In genomic region chr11:36023922-36024321, GRCh38 we compare ENCODE assay signal across 22 cellular contexts.
DNase-seq lines count a peak whose midpoint lies in the region; ATAC-seq, FAIRE-seq and TF ChIP-seq lines count a peak whose summit lies in the region.
"Had no signal": no experiment of that assay in that cellular context is flagged by ENCODE, and none has a peak within 500 bp of the region (broad histone marks: within the 10 kb centered on the region; RNA-seq: fewer than 3 reads in every experiment).

No MANE protein-coding gene starts in this region.

- H3K9ac ChIP-seq in BLaER1 treated with 17β-estradiol and CSF1 and Interleukin-3, amounts not matched to agents 10 nM and 100 nM: no peak overlapping the region
- H3K9ac ChIP-seq in PC-3 (ENCODE audit: low read length) (no peak overlapping the region), keratinocyte (ENCODE audit: control insufficient read depth, extremely low read depth, insufficient read depth, low read length) (no peak overlapping the region)

- POLR2A ChIA-PET in PC-3 (lab: Charles Lee; ENCODE audit: unreplicated experiment) (no interaction called here), GM10248 (lab: Yijun Ruan, JAX) (no interaction called here)
- POLR2A ChIA-PET in naive thymus-derived CD8-positive, alpha-beta T cell (lab: Charles Lee): no interaction called here

- CTCF ChIA-PET in PC-3 (lab: Charles Lee) (no interaction called here), GM10248 (lab: Yijun Ruan, JAX) (interaction anchor here (0.9 to 1.5 kb wide), 3 partner anchors 9 to 85 kb away, joined by 3 to 5 read pairs (median 4); no protein-coding TSS in a partner anchor)

- no peaks in the 10 kb centered on the region for H3F3A ChIP-seq in PC-3 (ENCODE audit: low read length, unreplicated experiment)

- no peak for TF ChIP-seq CTCF in PC-3 (conservative IDR thresholded peaks at IDR 0.05; ENCODE audit: low read depth, low read length)
- no peak for TF ChIP-seq CTCF in choroid plexus epithelial cell (conservative IDR thresholded peaks at IDR 0.05; ENCODE audit: low read depth, low read length)
- TF ChIP-seq CTCF in keratinocyte (optimal IDR thresholded peaks at IDR 0.05 in 1 of 3, IDR thresholded peaks at IDR 0.05 in 1 of 3, conservative IDR thresholded peaks at IDR 0.05 in 1 of 3; ENCODE audit: extremely low read depth in 1 of 3, insufficient read depth in 2 of 3, low read length in 3 of 3): no peak
- TF ChIP-seq CTCF in GM10248 (IDR thresholded peaks at IDR 0.05; ENCODE audit: control extremely low read depth, extremely low read depth, low read depth, missing control alignments): no peak

- H3K9me2 ChIP-seq in PC-3 (replicated peaks; ENCODE audit: low read length): no peaks in the 10 kb centered on the region

- DNase-seq in PC-3 (peak; percentile 32), choroid plexus epithelial cell (ENCODE audit: low read depth) (peak; percentile 39), keratinocyte (ENCODE audit: low read depth, low spot score) (no peak), left ventricle myocardium superior (no peak), amygdala (lab: John Stamatoyannopoulos, UW) (no peak), GM10248 (ENCODE audit: extremely low spot score) (no peak)
- DNase-seq in naive thymus-derived CD8-positive, alpha-beta T cell: no peak
- DNase-seq: ACHN; activated CD4-positive, alpha-beta T cell treated with anti-CD3 and anti-CD28 coated beads for 48 hours; CD8-positive, alpha-beta memory T cell; effector memory CD4-positive, alpha-beta T cell; KBM-7; NCI-H1105; NCI-H526; ovary; stimulated activated CD4-positive, alpha-beta T cell treated with anti-CD3 and anti-CD28 coated beads, Interleukin-4, amount 100 ng/mL, for 24 hours; substantia nigra had no signal

- intact Hi-C loops in PC-3 (cut with micrococcal nuclease): no loop called here
- intact Hi-C loops in left ventricle myocardium superior (cut with micrococcal nuclease): no loop called here

- FAIRE-seq in keratinocyte (lab: Jason Lieb, UNC): peak; percentile 56
- FAIRE-seq: frontal cortex, GM12878 had no signal

- H3K27ac ChIP-seq in BLaER1 treated with 17β-estradiol and CSF1 and Interleukin-3, amounts not matched to agents 10 nM and 100 nM: no peak overlapping the region; a peak in 1 of 22 replicates
- H3K27ac ChIP-seq in PC-3 (ENCODE audit: low read length) (no peak overlapping the region), keratinocyte (ENCODE audit: control insufficient read depth, insufficient read depth, low read length) (no peak overlapping the region)
- H3K27ac ChIP-seq: HL-60, ovary had no signal

- peak; percentile 76 for ATAC-seq in PC-3
- no peak for ATAC-seq in left ventricle myocardium superior
- no peak for ATAC-seq in naive thymus-derived CD8-positive, alpha-beta T cell
- ATAC-seq: GM12878 had no signal

- H3K36me3 Mint-ChIP-seq in naive thymus-derived CD8-positive, alpha-beta T cell: no peaks in the 10 kb centered on the region
- H3K36me3 Mint-ChIP-seq: activated naive CD4-positive, alpha-beta T cell treated with anti-CD3 and anti-CD28 coated beads, Interleukin-2, amount 50 U/mL, for 24 hours; CD8-positive, alpha-beta memory T cell had no signal

- H3K9me3 ChIP-seq in BLaER1 treated with 17β-estradiol and CSF1 and Interleukin-3, amounts not matched to agents 10 nM and 100 nM (replicated peaks in 1 of 11): peaks cover 8 to 33% (median 28%) of the 10 kb centered on the region in 11 experiments; a peak in 20 of 22 replicates
- H3K9me3 ChIP-seq in PC-3 (ENCODE audit: low read length) (no peaks in the 10 kb centered on the region), keratinocyte (ENCODE audit: control insufficient read depth, low read depth, low read length) (no peaks in the 10 kb centered on the region)
- H3K9me3 ChIP-seq: ovary had no signal

- H3K4me1 Mint-ChIP-seq in naive thymus-derived CD8-positive, alpha-beta T cell: no peaks in the 10 kb centered on the region
- H3K4me1 Mint-ChIP-seq: activated naive CD4-positive, alpha-beta T cell treated with anti-CD3 and anti-CD28 coated beads, Interleukin-2, amount 50 U/mL, for 24 hours; CD8-positive, alpha-beta memory T cell had no signal

- peaks cover 10 to 53% (median 23%) of the 10 kb centered on the region in 11 experiments; a peak in 20 of 22 replicates for H3K36me3 ChIP-seq in BLaER1 treated with 17β-estradiol and CSF1 and Interleukin-3, amounts not matched to agents 10 nM and 100 nM
- H3K36me3 ChIP-seq in PC-3 (ENCODE audit: low read depth, low read length) (no peaks in the 10 kb centered on the region), keratinocyte (ENCODE audit: control insufficient read depth in 2 of 2, extremely low read depth in 1 of 2, insufficient read depth in 2 of 2, low read length in 2 of 2) (no peaks in the 10 kb centered on the region)
- H3K36me3 ChIP-seq: ovary had no signal

- no TSS peak for BruUV-seq in PC-3 (replicated peaks; lab: Mats Ljungman, UMichigan)

- peaks cover 0 to 70% (median 34%) of the 10 kb centered on the region in 11 experiments; a peak in 12 of 22 replicates for H4K20me1 ChIP-seq in BLaER1 treated with 17β-estradiol and CSF1 and Interleukin-3, amounts not matched to agents 10 nM and 100 nM
- H4K20me1 ChIP-seq in PC-3 (ENCODE audit: low read length) (no peaks in the 10 kb centered on the region), keratinocyte (ENCODE audit: control insufficient read depth, extremely low read depth, insufficient read depth, low read length) (no peaks in the 10 kb centered on the region)

- no peak overlapping the region for H3K4me3 Mint-ChIP-seq in naive thymus-derived CD8-positive, alpha-beta T cell
- H3K4me3 Mint-ChIP-seq: activated naive CD4-positive, alpha-beta T cell treated with anti-CD3 and anti-CD28 coated beads, Interleukin-2, amount 50 U/mL, for 24 hours; CD8-positive, alpha-beta memory T cell had no signal

- dilution Hi-C loops in keratinocyte (cut with MboI; ENCODE audit: extremely low pct_ligation_motif_present, low sequenced_read_pairs): no loop called here

- peak overlapping the region in 10 of 11 experiments; percentile 5 to 83 (median 59); a peak in 11 of 22 replicates for H3K4me2 ChIP-seq in BLaER1 treated with 17β-estradiol and CSF1 and Interleukin-3, amounts not matched to agents 10 nM and 100 nM
- H3K4me2 ChIP-seq in PC-3 (ENCODE audit: low read length): no peak overlapping the region
- no peak overlapping the region for H3K4me2 ChIP-seq in keratinocyte (ENCODE audit: control insufficient read depth, extremely low read depth, insufficient read depth, low read depth, low read length)

- H3K27me3 ChIP-seq in BLaER1 treated with 17β-estradiol and CSF1 and Interleukin-3, amounts not matched to agents 10 nM and 100 nM: no peaks in the 10 kb centered on the region
- no peaks in the 10 kb centered on the region for H3K27me3 ChIP-seq in PC-3 (ENCODE audit: low read length)
- H3K27me3 ChIP-seq in keratinocyte (ENCODE audit: control insufficient read depth, extremely low read depth, insufficient read depth, low read length): no peaks in the 10 kb centered on the region
- H3K27me3 ChIP-seq: ovary had no signal

- H3K9me3 Mint-ChIP-seq in naive thymus-derived CD8-positive, alpha-beta T cell: no peaks in the 10 kb centered on the region
- H3K9me3 Mint-ChIP-seq: activated naive CD4-positive, alpha-beta T cell treated with anti-CD3 and anti-CD28 coated beads, Interleukin-2, amount 50 U/mL, for 24 hours; CD8-positive, alpha-beta memory T cell had no signal

- no peak overlapping the region for H3K4me3 ChIP-seq in BLaER1 treated with 17β-estradiol and CSF1 and Interleukin-3, amounts not matched to agents 10 nM and 100 nM
- no peak overlapping the region for H3K4me3 ChIP-seq in PC-3 (ENCODE audit: low read length)
- no peak overlapping the region for H3K4me3 ChIP-seq in choroid plexus epithelial cell (ENCODE audit: low read depth, low read length)
- H3K4me3 ChIP-seq in keratinocyte (ENCODE audit: control insufficient read depth in 2 of 3, extremely low read depth in 1 of 3, insufficient read depth in 2 of 3, low read depth in 1 of 3, low read length in 3 of 3): no peak overlapping the region
- H3K4me3 ChIP-seq: GM12878, ovary had no signal

- H3K27me3 Mint-ChIP-seq in naive thymus-derived CD8-positive, alpha-beta T cell: peaks cover 4 to 28% (median 18%) of the 10 kb centered on the region in 5 donors

- H3K4me1 ChIP-seq in BLaER1 treated with 17β-estradiol and CSF1 and Interleukin-3, amounts not matched to agents 10 nM and 100 nM: peaks cover 7 to 49% (median 23%) of the 10 kb centered on the region in 10 experiments; a peak in 19 of 20 replicates
- H3K4me1 ChIP-seq in PC-3 (ENCODE audit: insufficient read depth, low read length) (no peaks in the 10 kb centered on the region), keratinocyte (ENCODE audit: control insufficient read depth, extremely low read depth, insufficient read depth, low read length) (peaks cover 24% of the 10 kb centered on the region)

- no peaks in the 10 kb centered on the region for H3K9me1 ChIP-seq in keratinocyte (ENCODE audit: control insufficient read depth, extremely low read depth, insufficient read depth, low read length)

- peaks cover 44% of the 10 kb centered on the region for H3K79me2 ChIP-seq in PC-3 (ENCODE audit: low read length)
- peaks cover 17% of the 10 kb centered on the region for H3K79me2 ChIP-seq in keratinocyte (ENCODE audit: control insufficient read depth, insufficient read depth, low read length)

- H3K27ac Mint-ChIP-seq in naive thymus-derived CD8-positive, alpha-beta T cell: no peak overlapping the region
- H3K27ac Mint-ChIP-seq: activated naive CD4-positive, alpha-beta T cell treated with anti-CD3 and anti-CD28 coated beads, Interleukin-2, amount 50 U/mL, for 24 hours; CD8-positive, alpha-beta memory T cell had no signal

- no peak overlapping the region for H2AFZ ChIP-seq in PC-3 (ENCODE audit: low read length)
- no peak overlapping the region for H2AFZ ChIP-seq in keratinocyte (ENCODE audit: control insufficient read depth, low read length)

Comparison
In these comparisons a context has a peak if more than half of its experiments do, and no peak if none do; other contexts are left out.
1. H3K4me2 ChIP-seq: peak in BLaER1 treated with 17β-estradiol and CSF1 and Interleukin-3, amounts not matched to agents 10 nM and 100 nM (10 of 11); none in PC-3 (single experiment) and keratinocyte (single experiment).
2. DNase-seq: peak in PC-3 (single experiment) and choroid plexus epithelial cell (single experiment); none in keratinocyte (single experiment), left ventricle myocardium superior (single experiment), naive thymus-derived CD8-positive, alpha-beta T cell (0 of 10), amygdala (0 of 56) and GM10248 (single experiment).